13 cellular contexts compared by ENCODE assay signal in the genomic region with DNA sequence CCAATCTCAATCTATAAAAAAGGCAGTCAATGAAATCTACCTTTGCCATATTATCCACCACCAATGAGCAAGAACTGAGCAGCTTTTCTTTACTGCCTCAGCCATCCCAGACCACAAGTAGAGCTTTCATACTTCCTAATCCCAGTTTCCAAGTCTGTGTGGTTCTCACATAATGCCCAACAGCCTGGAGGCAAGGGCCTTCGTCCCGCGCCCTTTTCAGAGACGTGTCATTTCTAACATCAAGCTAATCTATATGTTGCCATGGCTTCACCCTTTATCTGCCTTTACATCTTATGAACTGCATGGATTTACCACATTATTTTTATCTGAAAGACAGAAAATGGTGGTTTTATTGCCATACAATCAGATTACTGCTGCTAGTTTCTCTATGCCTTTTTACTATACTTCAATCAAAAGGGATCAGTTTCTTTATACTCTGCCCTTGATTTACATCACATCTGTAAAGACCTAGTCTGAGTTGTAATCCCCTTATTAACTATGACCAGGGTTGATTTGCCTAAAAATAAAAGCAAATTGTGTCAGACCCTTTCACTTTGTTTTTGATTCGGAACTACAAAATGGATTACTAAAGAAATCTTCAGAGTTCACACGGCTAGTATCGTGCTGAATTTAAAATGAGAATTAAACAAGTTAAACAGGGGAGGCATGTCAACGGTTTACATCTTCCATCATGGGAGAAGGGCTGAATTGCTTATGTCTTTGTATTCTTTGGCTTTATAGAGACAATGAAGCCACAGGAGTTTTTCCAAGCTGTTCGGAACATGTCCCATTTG. TPM values are rescaled to one million over a fixed set of nuclear protein-coding genes. Genes with fewer than 3 reads are reported as not detected.
DNase-seq lines count a peak whose midpoint lies in the region; ATAC-seq and TF ChIP-seq lines count a peak whose summit lies in the region.
"Had no signal": no experiment of that assay in that cellular context is flagged by ENCODE, and none has a peak within 500 bp of the region (broad histone marks: within the 10 kb centered on the region; RNA-seq: fewer than 3 reads in every experiment).

No MANE protein-coding gene starts in this region.

- H3K36me3 Mint-ChIP-seq in type B pancreatic cell: peaks cover 9% of the 10 kb centered on the region
- no peaks in the 10 kb centered on the region for H3K36me3 Mint-ChIP-seq in activated CD8-positive, alpha-beta T cell treated with anti-CD3 and anti-CD28 coated beads for 36 hours (ENCODE audit: low read depth)

- intact Hi-C loops in activated CD8-positive, alpha-beta T cell treated with anti-CD3 and anti-CD28 coated beads for 36 hours (cut with micrococcal nuclease): loop anchor here (5.0 kb wide), 1 partner anchor 447 kb away; no protein-coding TSS in a partner anchor

- H3K23ac ChIP-seq in mesendoderm (ENCODE audit: low read length): no peak overlapping the region

- no peaks in the 10 kb centered on the region for H3K79me1 ChIP-seq in mesendoderm (ENCODE audit: low read length)

- no CpG with 5 or more reads among the region's 9 CpGs for WGBS in mesendoderm (ENCODE audit: extremely low coverage, insufficient coverage, low lambda C conversion rate)

- peaks cover 59% of the 10 kb centered on the region for H3K79me2 ChIP-seq in mesendoderm (ENCODE audit: control insufficient read depth, insufficient read depth, low read length)

- no peak for TF ChIP-seq CTCF in type B pancreatic cell (conservative IDR thresholded peaks at IDR 0.05)
- TF ChIP-seq CTCF in activated CD8-positive, alpha-beta T cell treated with anti-CD3 and anti-CD28 coated beads for 36 hours (IDR thresholded peaks at IDR 0.05): no peak

- H3K27me3 ChIP-seq in mesendoderm (ENCODE audit: insufficient read depth, low read length, poor library complexity): no peaks in the 10 kb centered on the region

- no peak overlapping the region for H3K4me2 ChIP-seq in mesendoderm (ENCODE audit: low read length)

- H4K5ac ChIP-seq in mesendoderm (ENCODE audit: low read length): no peak overlapping the region

- H3K36me3 ChIP-seq in mesendoderm (ENCODE audit: control insufficient read depth, insufficient read depth, low read length): no peaks in the 10 kb centered on the region

- no peak overlapping the region for H3K4ac ChIP-seq in mesendoderm (ENCODE audit: low read depth, low read length)

- no peaks in the 10 kb centered on the region for H3K27me3 Mint-ChIP-seq in type B pancreatic cell
- H3K27me3 Mint-ChIP-seq in activated CD8-positive, alpha-beta T cell treated with anti-CD3 and anti-CD28 coated beads for 36 hours: peaks cover 53% of the 10 kb centered on the region

- H2BK15ac ChIP-seq in mesendoderm (replicated peaks; ENCODE audit: low read depth): peak overlapping the region; percentile 45

- no peak overlapping the region for H3K4me3 ChIP-seq in mesendoderm (ENCODE audit: low read length)

- H3K56ac ChIP-seq in mesendoderm (ENCODE audit: low read length): peak overlapping the region; percentile 63

- peaks cover 65% of the 10 kb centered on the region for H3K4me1 Mint-ChIP-seq in type B pancreatic cell (ENCODE audit: unreplicated experiment)
- peaks cover 10% of the 10 kb centered on the region for H3K4me1 Mint-ChIP-seq in activated CD8-positive, alpha-beta T cell treated with anti-CD3 and anti-CD28 coated beads for 36 hours (ENCODE audit: low read depth)

- peak overlapping the region; percentile 61 for H3K18ac ChIP-seq in mesendoderm (ENCODE audit: low read length)

- H3K27ac ChIP-seq in cingulate gyrus (ENCODE audit: low read depth, low read length) (peak overlapping the region; percentile 75), mesendoderm (ENCODE audit: low read depth, low read length) (peak overlapping the region; percentile 46)

- H3K4me1 ChIP-seq in mesendoderm (ENCODE audit: control insufficient read depth, low read depth, low read length): peaks cover 25% of the 10 kb centered on the region

- no peak for ATAC-seq in activated CD8-positive, alpha-beta T cell treated with anti-CD3 and anti-CD28 coated beads for 36 hours
- ATAC-seq: left lobe of liver had no signal

- H2BK120ac ChIP-seq in mesendoderm (ENCODE audit: low read depth, low read length): no peak overlapping the region

- no peak overlapping the region for H2AK5ac ChIP-seq in mesendoderm (ENCODE audit: low read length)

- DNase-seq in NCI-H69 (lab: John Stamatoyannopoulos, UW) (peak; percentile 32), mesendoderm (no peak), type B pancreatic cell (ENCODE audit: extremely low spot score, unreplicated experiment) (no peak), middle frontal gyrus (ENCODE audit: extremely low spot score, low spot score) (no peak), AG08395 (ENCODE audit: low spot score) (no peak)
- DNase-seq in activated CD8-positive, alpha-beta T cell treated with anti-CD3 and anti-CD28 coated beads for 36 hours: no peak
- DNase-seq: activated naive CD4-positive, alpha-beta T cell treated with anti-CD3 and anti-CD28 coated beads, Interleukin-2, amount 50 U/mL, for 16 hours; COR-L47; cortex of kidney; MV-4-11; stimulated activated naive CD4-positive, alpha-beta T cell treated with Interleukin-2 at 50 U/mL for 16 hours had no signal

- no peak overlapping the region for H4K8ac ChIP-seq in mesendoderm (ENCODE audit: low read depth, low read length)

- H3K4me3 Mint-ChIP-seq in type B pancreatic cell: peak overlapping the region; percentile 99
- no peak overlapping the region for H3K4me3 Mint-ChIP-seq in activated CD8-positive, alpha-beta T cell treated with anti-CD3 and anti-CD28 coated beads for 36 hours

- no peak overlapping the region for H3K9ac ChIP-seq in mesendoderm (ENCODE audit: low read length)

- POLR2A ChIA-PET in activated CD8-positive, alpha-beta T cell treated with anti-CD3 and anti-CD28 coated beads for 36 hours (lab: Charles Lee): no interaction called here

- peak overlapping the region; percentile 87 for H3K27ac Mint-ChIP-seq in type B pancreatic cell
- H3K27ac Mint-ChIP-seq in activated CD8-positive, alpha-beta T cell treated with anti-CD3 and anti-CD28 coated beads for 36 hours: no peak overlapping the region

- H2BK5ac ChIP-seq in mesendoderm (ENCODE audit: low read length): no peak overlapping the region

- no peaks in the 10 kb centered on the region for H3K9me3 Mint-ChIP-seq in type B pancreatic cell
- no peaks in the 10 kb centered on the region for H3K9me3 Mint-ChIP-seq in activated CD8-positive, alpha-beta T cell treated with anti-CD3 and anti-CD28 coated beads for 36 hours

- CTCF ChIA-PET in activated CD8-positive, alpha-beta T cell treated with anti-CD3 and anti-CD28 coated beads for 36 hours (lab: Charles Lee): interaction anchor here (1.1 kb wide), 1 partner anchor 1119 kb away, joined by 3 read pairs; no protein-coding TSS in a partner anchor

RNA-seq across cellular contexts. Expression of a gene that starts 5.8 kb away (rescaled TPM):
- 29.5 TPM for polyA plus RNA-seq in mesendoderm (2013, experiment 1 of 2)
- polyA plus RNA-seq in mesendoderm (2013, experiment 2 of 2): 30.1 TPM
- total RNA-seq in type B pancreatic cell (ENCODE audit: low replicate concordance): 48.6 and 67.1 TPM in 2 replicates
- under 1 TPM; 0.11 to 0.20 TPM for total RNA-seq in activated CD8-positive, alpha-beta T cell treated with anti-CD3 and anti-CD28 coated beads for 36 hours

RNA-seq across cellular contexts. Expression of a gene that starts 38.3 kb away (rescaled TPM):
- 93.9 TPM for polyA plus RNA-seq in mesendoderm (2013, experiment 1 of 2)
- 92.1 TPM for polyA plus RNA-seq in mesendoderm (2013, experiment 2 of 2)
- total RNA-seq in type B pancreatic cell (ENCODE audit: low replicate concordance): 89.0 and 128 TPM in 2 replicates
- total RNA-seq in activated CD8-positive, alpha-beta T cell treated with anti-CD3 and anti-CD28 coated beads for 36 hours: 10 to 100 TPM; 89.2 to 91.8 TPM

Comparison
In these comparisons a context has a peak if more than half of its experiments do, and no peak if none do; other contexts are left out.
1. RNA of a gene that starts 5.8 kb away (total RNA-seq): 48.6 to 67.1 TPM in type B pancreatic cell; 0.11 to 0.20 TPM in activated CD8-positive, alpha-beta T cell treated with anti-CD3 and anti-CD28 coated beads for 36 hours; every median in the first group is over 10 times any median in the second.